In genomic region chr10:90481326-90481923, GRCh38 we compare ENCODE assay signal across 28 cellular contexts.
"Had no signal": no experiment of that assay in that cellular context is flagged by ENCODE, and none has a peak within 500 bp of the region (broad histone marks: within the 10 kb centered on the region; RNA-seq: fewer than 3 reads in every experiment).

No MANE protein-coding gene starts in this region.

- H3K9ac ChIP-seq: KMS-11 had no signal

- H3K4me2 ChIP-seq: KMS-11 had no signal

- FAIRE-seq: astrocyte, RCC 7860, TTC549 had no signal

- ATAC-seq: activated naive CD4-positive, alpha-beta T cell treated with anti-CD3 and anti-CD28 coated beads, Interleukin-2, amount 50 U/mL, for 72 hours; activated naive CD8-positive, alpha-beta T cell treated with anti-CD3 and anti-CD28 coated beads, Interleukin-2, amount 50 U/mL, for 24 hours; activated T-cell treated with anti-CD3 and anti-CD28 coated beads, Interleukin-2, amount 50 U/mL, for 4 hours; T-cell had no signal

- H3K4me3 ChIP-seq: MG63 had no signal

- H3K27ac ChIP-seq: KMS-11 had no signal

- DNase-seq: activated B cell treated with CpG ODN at 0.5 μM for 24 hours; activated CD4-positive, alpha-beta memory T cell treated with anti-CD3 and anti-CD28 coated beads for 36 hours; activated CD4-positive, alpha-beta T cell treated with anti-CD3 and anti-CD28 coated beads for 1 hour; activated CD4-positive, alpha-beta T cell treated with anti-CD3 and anti-CD28 coated beads, Interleukin-2, amount 10 ng/mL, durations not matched to agents 24 days and 14 days; activated CD8-positive, alpha-beta memory T cell treated with anti-CD3 and anti-CD28 coated beads for 24 hours; activated effector memory CD4-positive, alpha-beta T cell treated with anti-CD3 and anti-CD28 coated beads, Interleukin-2, amount 50 U/mL, for 16 hours; activated naive CD4-positive, alpha-beta T cell treated with Interleukin-2 at 50 U/mL for 16 hours; activated naive CD8-positive, alpha-beta T cell treated with anti-CD3 and anti-CD28 coated beads, Interleukin-2, amount 50 U/mL, for 24 hours; activated T-cell treated with anti-CD3 and anti-CD28 coated beads, Interleukin-2, amount 50 U/mL, for 4 hours; amygdala; cerebellar nuclear complex; MG63; MV-4-11; NCI-H1092 treated with DMSO at 0.1 percent for 48 hours; NCI-H1436; NCI-H1694 treated with DMSO at 0.1 percent for 48 hours; NCI-H2029 treated with DMSO at 0.1 percent for 48 hours; NCI-H446 treated with DMSO at 0.1 percent for 48 hours; NCI-H526; SHP77; T-cell; T-helper 2 cell; T1000 had no signal

- H3K27me3 ChIP-seq: MG63 had no signal

- H3K36me3 ChIP-seq: MG63 had no signal

- H3K9me3 ChIP-seq: MG63 had no signal
